ENCODE assay signal across 7 cellular contexts in the genomic region with DNA sequence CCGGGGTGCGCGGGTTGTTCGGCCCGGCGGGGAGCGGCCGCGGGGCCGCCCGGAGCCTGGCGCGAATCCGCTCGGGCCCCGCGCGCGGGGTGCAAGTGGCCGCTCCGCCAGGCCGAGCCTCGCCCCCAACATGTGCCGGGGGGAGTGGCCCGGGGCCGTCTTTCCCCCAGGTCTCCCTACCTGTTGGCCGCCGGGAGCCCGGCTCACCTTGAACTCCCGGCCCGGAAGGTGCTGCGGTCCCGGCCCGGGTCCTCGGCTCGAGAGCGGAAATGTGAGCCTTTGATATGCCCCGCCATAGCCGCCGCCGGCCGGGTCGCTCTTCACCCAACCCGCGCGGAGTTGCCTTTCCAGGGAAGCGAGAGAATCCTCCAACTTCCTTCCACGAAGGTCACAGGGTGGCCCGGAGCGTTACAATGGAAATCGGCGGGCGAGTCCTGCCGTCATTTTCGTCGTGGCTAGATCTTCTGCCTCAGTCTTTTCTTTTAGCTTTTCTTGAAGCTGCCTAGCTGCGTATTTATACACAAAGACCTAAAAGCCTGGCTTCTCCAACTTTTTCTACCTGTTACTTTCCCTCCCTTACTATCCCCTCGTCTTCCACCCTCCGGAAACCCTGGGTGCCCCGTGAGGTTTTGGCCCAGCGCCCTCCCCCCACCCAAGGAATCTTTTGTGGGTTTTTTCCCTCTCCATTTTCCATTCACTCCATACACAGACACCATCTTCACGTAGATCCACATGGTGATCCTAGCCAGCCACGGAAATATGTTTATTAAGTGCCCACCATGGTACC.
DNase-seq lines count a peak whose midpoint lies in the region; ATAC-seq and TF ChIP-seq lines count a peak whose summit lies in the region.

No MANE protein-coding gene starts in this region.

- H3K4me1 ChIP-seq in iPS-20b (ENCODE audit: insufficient read depth, low read length): peaks cover 28% of the 10 kb centered on the region

- peak overlapping the region; percentile 81 for H3K27ac ChIP-seq in RWPE1
- no peak overlapping the region for H3K27ac ChIP-seq in iPS-20b (ENCODE audit: low read length)

- no peaks in the 10 kb centered on the region for H3K9me3 ChIP-seq in iPS-20b (ENCODE audit: insufficient read depth, low read depth, low read length)

- no peaks in the 10 kb centered on the region for H3K36me3 ChIP-seq in iPS-20b (ENCODE audit: insufficient read depth, low read depth, low read length)

- POLR2A ChIA-PET in RWPE1 (lab: Yijun Ruan, JAX; ENCODE audit: low non-redundant PET): interaction anchor here (0.6 to 1.1 kb wide), 3 partner anchors 27 to 52 kb away, joined by 3 to 4 read pairs (median 3); no protein-coding TSS in a partner anchor

- TF ChIP-seq CTCF in GM20000 (IDR thresholded peaks at IDR 0.05; ENCODE audit: extremely low read depth, missing control alignments) (no peak), RWPE1 (conservative IDR thresholded peaks at IDR 0.05; ENCODE audit: low read depth) (no peak)

- DNase-seq in GM20000 (ENCODE audit: low spot score): peak; percentile 45
- DNase-seq in RWPE1 (ENCODE audit: low spot score): peak; percentile 41
- DNase-seq in amniotic stem cell (lab: John Stamatoyannopoulos, UW): peak; percentile 3
- DNase-seq in stimulated activated CD4-positive, alpha-beta T cell treated with anti-CD3 and anti-CD28 coated beads, Interleukin-15, amount 100 ng/mL, for 24 hours: peak; percentile 63

- H3K9ac ChIP-seq in iPS-20b (ENCODE audit: low read depth, low read length): peak overlapping the region; percentile 87; the same call in 1 of the 2 replicates

- H3K27me3 ChIP-seq in iPS-20b (ENCODE audit: insufficient read depth, low read length): peaks cover 19% of the 10 kb centered on the region; the same call in 1 of the 2 replicates

- CTCF ChIA-PET in RWPE1 (lab: Yijun Ruan, JAX): interaction anchor here (0.7 kb wide), 1 partner anchor 406 kb away, joined by 3 read pairs; no protein-coding TSS in a partner anchor

- TF ChIP-seq POLR2A in GM18505 (IDR thresholded peaks at IDR 0.05; ENCODE audit: borderline replicate concordance, extremely low read depth, insufficient read depth, insufficient read length): no peak

- ATAC-seq in GM18505 (IDR thresholded peaks at IDR 0.05; ENCODE audit: unreplicated experiment) (no peak), HG02970 (IDR thresholded peaks at IDR 0.05; ENCODE audit: low FRiP score, unreplicated experiment) (no peak)

- H3K4me3 ChIP-seq in iPS-20b (ENCODE audit: low read length): peak overlapping the region; percentile 93

Comparison
In these comparisons a context has a peak if more than half of its experiments do, and no peak if none do; other contexts are left out.
1. DNase-seq: peak in every context shown above with its lines; median percentile 63 in stimulated activated CD4-positive, alpha-beta T cell treated with anti-CD3 and anti-CD28 coated beads, Interleukin-15, amount 100 ng/mL, for 24 hours; 45 in GM20000; 41 in RWPE1; 3 in amniotic stem cell.